22 cellular contexts compared by ENCODE assay signal in genomic region chr16:69503244-69503643, GRCh38.
"Had no signal": no experiment of that assay in that cellular context is flagged by ENCODE, and none has a peak within 500 bp of the region (broad histone marks: within the 10 kb centered on the region; RNA-seq: fewer than 3 reads in every experiment).

No MANE protein-coding gene starts in this region.

- ATAC-seq: activated CD4-positive, alpha-beta T cell treated with anti-CD3 and anti-CD28 coated beads for 36 hours; body of pancreas; gastrocnemius medialis; left ventricle myocardium superior; stimulated activated naive B cell treated with anti-CD40 and anti-IgM and Interleukin-4, amounts not matched to agents 10 μg/mL and 1 μg/mL and 100 μg/mL, for 72 hours had no signal

- H3K4me3 ChIP-seq: body of pancreas, esophagus squamous epithelium, gastrocnemius medialis, sigmoid colon, smooth muscle cell, upper lobe of left lung had no signal

- H3K27ac ChIP-seq: body of pancreas, esophagus squamous epithelium, gastrocnemius medialis, sigmoid colon, upper lobe of left lung had no signal

- H3K4me1 ChIP-seq: sigmoid colon, upper lobe of left lung had no signal

- H3K27me3 ChIP-seq: body of pancreas, esophagus squamous epithelium, gastrocnemius medialis, sigmoid colon, upper lobe of left lung had no signal

- H3K36me3 ChIP-seq: esophagus squamous epithelium, gastrocnemius medialis, sigmoid colon, upper lobe of left lung had no signal

- H3K4me2 ChIP-seq: smooth muscle cell had no signal

- DNase-seq: activated B cell treated with CpG ODN at 0.5 μM for 24 hours; activated CD4-positive, alpha-beta T cell treated with anti-CD3 and anti-CD28 coated beads for 36 hours; activated CD4-positive, alpha-beta T cell treated with anti-CD3 and anti-CD28 coated beads, Interleukin-2, amount 50 U/mL, for 48 hours; activated effector memory CD4-positive, alpha-beta T cell treated with Interleukin-2 at 50 U/mL for 16 hours; activated naive CD4-positive, alpha-beta T cell treated with anti-CD3 and anti-CD28 coated beads, Interleukin-2, amount 10 ng/mL, durations not matched to agents 7 days and 5 days; activated T-cell treated with anti-CD3 and anti-CD28 coated beads, Interleukin-2, amount 50 U/mL, for 72 hours; anterior cingulate cortex; body of pancreas; dermis blood vessel endothelial cell; effector memory CD4-positive, alpha-beta T cell; esophagus squamous epithelium; gastrocnemius medialis; hippocampal formation; kidney glomerular epithelial cell; left ventricle myocardium superior; nucleus accumbens; sigmoid colon; stimulated activated CD4-positive, alpha-beta T cell treated with anti-CD3 and anti-CD28 coated beads, Interleukin-15, amount 100 ng/mL, for 24 hours; stimulated activated naive B cell treated with anti-CD40 and anti-IgM and Interleukin-4, amounts not matched to agents 10 μg/mL and 1 μg/mL and 100 μg/mL, for 72 hours; T1000; upper lobe of left lung had no signal

- H3K9me3 ChIP-seq: body of pancreas, esophagus squamous epithelium, gastrocnemius medialis, sigmoid colon, upper lobe of left lung had no signal
